1 cellular context compared by ENCODE assay signal in genomic region chr3:50146316-50146901, GRCh38.
TF ChIP-seq lines count a peak whose summit lies in the region.

No MANE protein-coding gene starts in this region.

TF ChIP-seq in H1, 55 proteins besides CTCF, POLR2A, EP300 and RAD21:
- TF ChIP-seq HDAC2 (IDR thresholded peaks at IDR 0.05; ENCODE audit: borderline replicate concordance in 1 of 2, low read depth in 2 of 2, low read length in 2 of 2), result no peak
- no peak for TF ChIP-seq EZH2 (IDR thresholded peaks at IDR 0.05; ENCODE audit: low read depth, low read length, severe bottlenecking)
- no peak for TF ChIP-seq KDM1A (IDR thresholded peaks at IDR 0.05; ENCODE audit: borderline replicate concordance, low read length)
- TF ChIP-seq RFX5 (IDR thresholded peaks at IDR 0.05; ENCODE audit: borderline replicate concordance, low read depth, low read length), result no peak
